34 cellular contexts compared by ENCODE assay signal in genomic region chr3:187636528-187636927, GRCh38. TPM values are rescaled to one million over a fixed set of nuclear protein-coding genes. Genes with fewer than 3 reads are reported as not detected.
"Had no signal": no experiment of that assay in that cellular context is flagged by ENCODE, and none has a peak within 500 bp of the region (broad histone marks: within the 10 kb centered on the region; RNA-seq: fewer than 3 reads in every experiment).

No MANE protein-coding gene starts in this region.

- H3K36me3 ChIP-seq: colonic mucosa, esophagus squamous epithelium, gastrocnemius medialis, heart right ventricle, left ventricle myocardium inferior, lower lobe of right lung had no signal

- H3K4me1 Mint-ChIP-seq: naive B cell had no signal

- H3K27ac Mint-ChIP-seq: dendritic cell treated with granulocyte-macrophage colony-stimulating factor and Interleukin-4, amounts not matched to agents 40 ng/mL and 50 ng/mL, for 4 days; effector memory CD8-positive, alpha-beta T cell; endodermal cell; mesothelial cell of epicardium; naive B cell had no signal

- H3K9me3 ChIP-seq: colonic mucosa, gastrocnemius medialis had no signal

- H3K4me1 ChIP-seq: colonic mucosa, esophagus squamous epithelium, gastrocnemius medialis, lower lobe of right lung had no signal

- H3K4me3 ChIP-seq: colonic mucosa, esophagus squamous epithelium, gastrocnemius medialis, heart right ventricle, left ventricle myocardium inferior, lower lobe of right lung, mucosa of descending colon had no signal

- H3K27ac ChIP-seq: colonic mucosa, epithelial cell of prostate, esophagus squamous epithelium, gastrocnemius medialis, heart right ventricle, left ventricle myocardium inferior, lower lobe of right lung had no signal

- DNase-seq: colonic mucosa; cortex of kidney; effector CD8-positive, alpha-beta T cell; effector memory CD8-positive, alpha-beta T cell; endodermal cell; erythroblast; esophagus squamous epithelium; foreskin fibroblast; foreskin melanocyte; gastrocnemius medialis; glutamatergic neuron; head of caudate nucleus; heart right ventricle; hippocampal formation; left cardiac atrium; left ventricle myocardium inferior; lower lobe of right lung; mesenchymal stem cell; mucosa of descending colon; naive B cell had no signal

- H3K4me3 Mint-ChIP-seq: dendritic cell treated with granulocyte-macrophage colony-stimulating factor and Interleukin-4, amounts not matched to agents 40 ng/mL and 50 ng/mL, for 4 days; effector memory CD8-positive, alpha-beta T cell; endodermal cell; mesothelial cell of epicardium; naive B cell had no signal

- ATAC-seq: effector memory CD8-positive, alpha-beta T cell; esophagus mucosa; gastrocnemius medialis; heart right ventricle; left cardiac atrium; lower lobe of right lung; mucosa of descending colon had no signal

- H3K9me3 Mint-ChIP-seq: dendritic cell treated with granulocyte-macrophage colony-stimulating factor and Interleukin-4, amounts not matched to agents 40 ng/mL and 50 ng/mL, for 4 days had no signal

- FAIRE-seq: endometrium, islet of Langerhans, keratinocyte had no signal

- H3K27me3 ChIP-seq: colonic mucosa, gastrocnemius medialis had no signal

RNA-seq across cellular contexts. Expression of gene SST, which starts 33.7 kb away (rescaled TPM):
- total RNA-seq: dermis microvascular lymphatic vessel endothelial cell, endodermal cell, esophagus mucosa, esophagus squamous epithelium, gastrocnemius medialis, glomerular endothelial cell, heart right ventricle, kidney epithelial cell, left cardiac atrium, left ventricle myocardium inferior, lower leg skin, lower lobe of right lung, lung microvascular endothelial cell, mesenteric fat pad, myocyte had no signal
- polyA plus RNA-seq: keratinocyte had no signal
